Comparison of ENCODE assay signal across 8 cellular contexts in genomic region chr3:35946121-35946856, GRCh38.
DNase-seq lines count a peak whose midpoint lies in the region; ATAC-seq, FAIRE-seq and TF ChIP-seq lines count a peak whose summit lies in the region.

No MANE protein-coding gene starts in this region.

- H3K4me1 Mint-ChIP-seq in activated CD4-positive, alpha-beta T cell treated with anti-CD3 and anti-CD28 coated beads, Interleukin-2, amount 10 ng/mL, durations not matched to agents 24 days and 14 days, result no peaks in the 10 kb centered on the region

- 0 out of 2 replicates have a peak overlapping the region, but pooled peaks have one; percentile 52 for H3K4me2 ChIP-seq in SK-N-SH

- peak; percentile 67 for TF ChIP-seq CTCF in SK-N-SH (IDR thresholded peaks at IDR 0.05)

- TF ChIP-seq RAD21 in SK-N-SH (IDR thresholded peaks at IDR 0.05; ENCODE audit: low read length), result peak; percentile 61

- no peaks in the 10 kb centered on the region for H4K20me1 ChIP-seq in SK-N-SH (ENCODE audit: insufficient read depth)

- no peak overlapping the region for H3K4me3 ChIP-seq in SK-N-SH (ENCODE audit: low read depth in 2 of 2, low read length in 1 of 2)

- H3K27me3 Mint-ChIP-seq in activated CD4-positive, alpha-beta T cell treated with anti-CD3 and anti-CD28 coated beads, Interleukin-2, amount 10 ng/mL, durations not matched to agents 24 days and 14 days, result no peaks in the 10 kb centered on the region

- WGBS in SK-N-SH (ENCODE audit: low lambda C conversion rate), result 56% methylated on average over 8 of the region's 8 CpGs

- H3F3A ChIP-seq in SK-N-SH (replicated peaks; ENCODE audit: insufficient read depth), result peaks cover 28% of the 10 kb centered on the region

- no peak for FAIRE-seq in GM19239 (lab: Jason Lieb, UNC)

- CTCF ChIA-PET in SK-N-SH (lab: Yijun Ruan, JAX), result interaction anchor here (0.6 to 3.6 kb wide), 11 partner anchors 8 to 755 kb away, joined by 3 to 19 read pairs (median 4); no protein-coding TSS in a partner anchor

- H3K36me3 Mint-ChIP-seq in activated CD4-positive, alpha-beta T cell treated with anti-CD3 and anti-CD28 coated beads, Interleukin-2, amount 10 ng/mL, durations not matched to agents 24 days and 14 days (ENCODE audit: low read depth), result no peaks in the 10 kb centered on the region

- peaks cover 8 to 35% of the 10 kb centered on the region in 2 experiments; a peak in 3 of 4 replicates for H3K4me1 ChIP-seq in SK-N-SH (ENCODE audit: control insufficient read depth in 1 of 2, insufficient read depth in 2 of 2, low read depth in 1 of 2, low read length in 1 of 2)

- no peak for TF ChIP-seq EP300 in SK-N-SH (IDR thresholded peaks at IDR 0.05; ENCODE audit: borderline replicate concordance in 1 of 2, low read depth in 1 of 2, low read length in 1 of 2)

- H3K79me2 ChIP-seq in SK-N-SH (ENCODE audit: insufficient read depth), result no peaks in the 10 kb centered on the region

- no peaks in the 10 kb centered on the region for H3K9me3 Mint-ChIP-seq in activated CD4-positive, alpha-beta T cell treated with anti-CD3 and anti-CD28 coated beads, Interleukin-2, amount 10 ng/mL, durations not matched to agents 24 days and 14 days

- no peaks in the 10 kb centered on the region for H3K9me3 ChIP-seq in SK-N-SH

- no peaks in the 10 kb centered on the region for H3K36me3 ChIP-seq in SK-N-SH (replicated peaks in 1 of 2; ENCODE audit: control insufficient read depth in 1 of 2, insufficient read depth in 2 of 2, low read length in 1 of 2)

- peak overlapping the region; percentile 76 to 82 for H3K27ac ChIP-seq in SK-N-SH (ENCODE audit: low read depth in 2 of 2, low read length in 1 of 2)

- no peaks in the 10 kb centered on the region for H3K9me2 ChIP-seq in SK-N-SH

- no peaks in the 10 kb centered on the region for H3K27me3 ChIP-seq in SK-N-SH (ENCODE audit: insufficient read depth)

- ATAC-seq in HG03025 (IDR thresholded peaks at IDR 0.05; ENCODE audit: low FRiP score, unreplicated experiment) (no peak), HG02852 (IDR thresholded peaks at IDR 0.05; ENCODE audit: unreplicated experiment) (no peak)

- peak overlapping the region; percentile 24; the same call in 1 of the 2 replicates for H2AFZ ChIP-seq in SK-N-SH (ENCODE audit: low read depth)

- no peak overlapping the region for H3K9ac ChIP-seq in SK-N-SH

- no peak overlapping the region for H3K27ac Mint-ChIP-seq in activated CD4-positive, alpha-beta T cell treated with anti-CD3 and anti-CD28 coated beads, Interleukin-2, amount 10 ng/mL, durations not matched to agents 24 days and 14 days

- DNase-seq in Ammon's horn (ENCODE audit: low spot score), result peak; percentile 35
- DNase-seq in HCEC 1CT, result peak; percentile 6
- DNase-seq in SK-N-SH, result no peak
- DNase-seq in iPS-NIHi11 (ENCODE audit: low spot score), result peak; percentile 17
- DNase-seq in GM19239 (ENCODE audit: insufficient read length, low spot score), result no peak
- no peak for DNase-seq in activated CD4-positive, alpha-beta T cell treated with anti-CD3 and anti-CD28 coated beads, Interleukin-2, amount 10 ng/mL, durations not matched to agents 24 days and 14 days

- H3K4me3 Mint-ChIP-seq in activated CD4-positive, alpha-beta T cell treated with anti-CD3 and anti-CD28 coated beads, Interleukin-2, amount 10 ng/mL, durations not matched to agents 24 days and 14 days, result no peak overlapping the region

- intact Hi-C loops in activated CD4-positive, alpha-beta T cell treated with anti-CD3 and anti-CD28 coated beads, Interleukin-2, amount 10 ng/mL, durations not matched to agents 24 days and 14 days (cut with micrococcal nuclease), result no loop called here

- POLR2A ChIA-PET in SK-N-SH (lab: Yijun Ruan, JAX), result no interaction called here

TF ChIP-seq in SK-N-SH, 30 proteins besides CTCF, POLR2A, EP300 and RAD21:
- TF ChIP-seq ZBTB33 (IDR thresholded peaks at IDR 0.05; ENCODE audit: borderline replicate concordance, low read depth) (no peak), USF2 (IDR thresholded peaks at IDR 0.05; ENCODE audit: borderline replicate concordance, low read depth, low read length) (no peak), SMC3 (IDR thresholded peaks at IDR 0.05; ENCODE audit: low read depth, low read length) (0 out of 2 replicates have a peak, but pooled peaks have one; percentile 2), FOXM1 (IDR thresholded peaks at IDR 0.05; ENCODE audit: low read depth) (no peak), EZH2phosphoT487 (IDR thresholded peaks at IDR 0.05; ENCODE audit: borderline replicate concordance, low read depth) (no peak), SIN3A (IDR thresholded peaks at IDR 0.05; ENCODE audit: borderline replicate concordance, low read depth, low read length) (no peak)

Comparison
In these comparisons a context has a peak if more than half of its experiments do, and no peak if none do; other contexts are left out.
1. DNase-seq: peak in Ammon's horn (single experiment), HCEC 1CT (single experiment) and iPS-NIHi11 (single experiment); none in SK-N-SH (single experiment), GM19239 (single experiment) and activated CD4-positive, alpha-beta T cell treated with anti-CD3 and anti-CD28 coated beads, Interleukin-2, amount 10 ng/mL, durations not matched to agents 24 days and 14 days (single experiment).